In genomic region chr14:41606249-41607118, GRCh38 we compare ENCODE assay signal across 8 cellular contexts. TPM values are rescaled to one million over a fixed set of nuclear protein-coding genes. Genes with fewer than 3 reads are reported as not detected.
A peak's percentile ranks its signal among the peaks of the same experiment; 100 is the strongest.
DNase-seq lines count a peak whose midpoint lies in the region; ATAC-seq and TF ChIP-seq lines count a peak whose summit lies in the region.

LRFN5 (plus strand) TSS chr14:41606876.

- TF ChIP-seq POLR2A in gastroesophageal sphincter (IDR thresholded peaks at IDR 0.05), result peak; percentile 10 to 31

- 0% methylated on average over 11 to 12 of the region's 75 CpGs for WGBS in gastroesophageal sphincter (ENCODE audit: low coverage in 1 of 2), 2 donors

- peak within 1 kb of the TSS; percentile 49 for H3K4me3 Mint-ChIP-seq in activated CD8-positive, alpha-beta T cell treated with anti-CD3 and anti-CD28 coated beads, Interleukin-2, amount 10 ng/mL, durations not matched to agents 7 days and 5 days

- H3K4me1 Mint-ChIP-seq in activated CD8-positive, alpha-beta T cell treated with anti-CD3 and anti-CD28 coated beads, Interleukin-2, amount 10 ng/mL, durations not matched to agents 7 days and 5 days (ENCODE audit: low read depth), result peaks cover 11% of the 10 kb centered on the region

- no peaks in the 10 kb centered on the region for H3K36me3 ChIP-seq in gastroesophageal sphincter

- peak within 1 kb of the TSS; percentile 63 to 89 (median 82) for H3K27ac ChIP-seq in gastroesophageal sphincter

- DNase-seq in DMS79 (lab: John Stamatoyannopoulos, UW), result peak; percentile 60
- DNase-seq in HK-2 (ENCODE audit: unreplicated experiment), result peak; percentile 47
- DNase-seq in activated CD8-positive, alpha-beta T cell treated with anti-CD3 and anti-CD28 coated beads, Interleukin-2, amount 10 ng/mL, durations not matched to agents 7 days and 5 days, result no peak
- peak; percentile 30 for DNase-seq in omental fat pad (ENCODE audit: low spot score)
- no peak for DNase-seq in GM19240 (ENCODE audit: insufficient read length, low spot score)
- no peak for DNase-seq in stimulated activated CD4-positive, alpha-beta T cell treated with anti-CD3 and anti-CD28 coated beads, Interleukin-4, amount 100 ng/mL, for 24 hours

- no peak for TF ChIP-seq EP300 in gastroesophageal sphincter (IDR thresholded peaks at IDR 0.05)

- POLR2A ChIA-PET in activated CD8-positive, alpha-beta T cell treated with anti-CD3 and anti-CD28 coated beads, Interleukin-2, amount 10 ng/mL, durations not matched to agents 7 days and 5 days (lab: Charles Lee), result no interaction called here

- peaks cover 66% of the 10 kb centered on the region for H3K27me3 ChIP-seq in gastroesophageal sphincter

- H3K9me3 ChIP-seq in gastroesophageal sphincter, result no peaks in the 10 kb centered on the region

- CTCF ChIA-PET in activated CD8-positive, alpha-beta T cell treated with anti-CD3 and anti-CD28 coated beads, Interleukin-2, amount 10 ng/mL, durations not matched to agents 7 days and 5 days (lab: Charles Lee), result no interaction called here

- H3K9me3 Mint-ChIP-seq in activated CD8-positive, alpha-beta T cell treated with anti-CD3 and anti-CD28 coated beads, Interleukin-2, amount 10 ng/mL, durations not matched to agents 7 days and 5 days (ENCODE audit: insufficient read depth), result no peaks in the 10 kb centered on the region

- H3K4me3 ChIP-seq in gastroesophageal sphincter, result peak within 1 kb of the TSS; percentile 71 to 90

- H3K36me3 Mint-ChIP-seq in activated CD8-positive, alpha-beta T cell treated with anti-CD3 and anti-CD28 coated beads, Interleukin-2, amount 10 ng/mL, durations not matched to agents 7 days and 5 days (ENCODE audit: low read depth), result peaks cover 4% of the 10 kb centered on the region

- TF ChIP-seq CTCF in gastroesophageal sphincter (IDR thresholded peaks at IDR 0.05) (no peak), omental fat pad (IDR thresholded peaks at IDR 0.05) (no peak)

- H3K4me1 ChIP-seq in gastroesophageal sphincter, result peaks cover 0 to 55% (median 0%) of the 10 kb centered on the region in 3 donors

- H3K27me3 Mint-ChIP-seq in activated CD8-positive, alpha-beta T cell treated with anti-CD3 and anti-CD28 coated beads, Interleukin-2, amount 10 ng/mL, durations not matched to agents 7 days and 5 days (ENCODE audit: low read depth), result peaks cover 67% of the 10 kb centered on the region

- peak; percentile 72 for ATAC-seq in activated CD8-positive, alpha-beta T cell treated with anti-CD3 and anti-CD28 coated beads, Interleukin-2, amount 10 ng/mL, durations not matched to agents 7 days and 5 days
- ATAC-seq in gastroesophageal sphincter (peak; percentile 56), omental fat pad (ENCODE audit: low FRiP score) (peak; percentile 70), GM18520 (IDR thresholded peaks at IDR 0.05; ENCODE audit: unreplicated experiment) (no peak)

- no peak within 1 kb of the TSS for H3K27ac Mint-ChIP-seq in activated CD8-positive, alpha-beta T cell treated with anti-CD3 and anti-CD28 coated beads, Interleukin-2, amount 10 ng/mL, durations not matched to agents 7 days and 5 days

RNA-seq across cellular contexts. Expression of gene LRFN5, which starts in this region (rescaled TPM):
- total RNA-seq in activated CD8-positive, alpha-beta T cell treated with anti-CD3 and anti-CD28 coated beads, Interleukin-2, amount 10 ng/mL, durations not matched to agents 7 days and 5 days, result not detected
- total RNA-seq in gastroesophageal sphincter, result 1 to 10 TPM; 2.9 to 9.3 (median 5.0) TPM
- total RNA-seq in omental fat pad, result 1 to 10 TPM; 2.4 to 7.3 (median 6.0) TPM

Comparison
In these comparisons a context has a peak if more than half of its experiments do, and no peak if none do; other contexts are left out.
1. Peak in ATAC-seq in activated CD8-positive, alpha-beta T cell treated with anti-CD3 and anti-CD28 coated beads, Interleukin-2, amount 10 ng/mL, durations not matched to agents 7 days and 5 days; RNA of the gene not detected or under 1 TPM.
2. DNase-seq: peak in DMS79 (single experiment), HK-2 (single experiment) and omental fat pad (single experiment); none in activated CD8-positive, alpha-beta T cell treated with anti-CD3 and anti-CD28 coated beads, Interleukin-2, amount 10 ng/mL, durations not matched to agents 7 days and 5 days (single experiment), GM19240 (single experiment) and stimulated activated CD4-positive, alpha-beta T cell treated with anti-CD3 and anti-CD28 coated beads, Interleukin-4, amount 100 ng/mL, for 24 hours (single experiment).